17 cellular contexts compared by ENCODE assay signal in genomic region chr5:173304591-173304988, GRCh38. TPM values are rescaled to one million over a fixed set of nuclear protein-coding genes. Genes with fewer than 3 reads are reported as not detected.
A peak's percentile ranks its signal among the peaks of the same experiment; 100 is the strongest.
DNase-seq lines count a peak whose midpoint lies in the region; ATAC-seq and TF ChIP-seq lines count a peak whose summit lies in the region.
"Had no signal": no experiment of that assay in that cellular context is flagged by ENCODE, and none has a peak within 500 bp of the region (broad histone marks: within the 10 kb centered on the region; RNA-seq: fewer than 3 reads in every experiment).

No MANE protein-coding gene starts in this region.

- H3K36me3 ChIP-seq in PC-3 (ENCODE audit: low read depth, low read length) (no peaks in the 10 kb centered on the region), hepatocyte (replicated peaks; ENCODE audit: insufficient read depth, low read depth) (no peaks in the 10 kb centered on the region), neuronal stem cell (replicated peaks in 1 of 2; ENCODE audit: control insufficient read depth in 2 of 2, insufficient read depth in 2 of 2, low read length in 2 of 2) (no peaks in the 10 kb centered on the region), GM23248 (ENCODE audit: low read depth) (no peaks in the 10 kb centered on the region), vagina (no peaks in the 10 kb centered on the region)
- H3K36me3 ChIP-seq: BE2C had no signal

- DNase-seq in NCI-H748 (lab: John Stamatoyannopoulos, UW; ENCODE audit: unreplicated experiment) (peak; percentile 18), NCI-H748 treated with DMSO at 0.1 percent for 48 hours (lab: John Stamatoyannopoulos, UW) (no peak), PC-3 (peak; percentile 28), hepatocyte (ENCODE audit: low spot score) (peak; percentile 41), neuronal stem cell (ENCODE audit: low spot score) (no peak), GM23248 (no peak), vagina (ENCODE audit: extremely low spot score in 2 of 2) (no peak)
- DNase-seq: 8988T; BE2C; CD4-positive, CD25-positive, alpha-beta regulatory T cell; GDM1; NCI-H1930; NCI-H226; NCI-H526 had no signal

- TF ChIP-seq POLR2A in vagina (IDR thresholded peaks at IDR 0.05) = no peak

- no peak overlapping the region for H3K23ac ChIP-seq in neuronal stem cell (ENCODE audit: low read depth, low read length, poor library complexity)

- H3K18ac ChIP-seq in neuronal stem cell (ENCODE audit: low read length) = no peak overlapping the region

- CTCF ChIA-PET in PC-3 (lab: Charles Lee) = no interaction called here

- H3K79me2 ChIP-seq in PC-3 (ENCODE audit: low read length) = no peaks in the 10 kb centered on the region
- H3K79me2 ChIP-seq in hepatocyte = no peaks in the 10 kb centered on the region
- H3K79me2 ChIP-seq in GM23248 (ENCODE audit: insufficient read depth) = no peaks in the 10 kb centered on the region

- H3K4me1 ChIP-seq in PC-3 (ENCODE audit: insufficient read depth, low read length) (peaks cover 37% of the 10 kb centered on the region), hepatocyte (ENCODE audit: insufficient read depth) (peaks cover 17% of the 10 kb centered on the region), neuronal stem cell (ENCODE audit: control insufficient read depth in 2 of 2, insufficient read depth in 1 of 2, low read depth in 1 of 2, low read length in 2 of 2) (peaks cover 25 to 29% of the 10 kb centered on the region in 2 donors), GM23248 (ENCODE audit: insufficient read depth) (peaks cover 11% of the 10 kb centered on the region), vagina (no peaks in the 10 kb centered on the region)
- H3K4me1 ChIP-seq: BE2C had no signal

- no peak for TF ChIP-seq CTCF in PC-3 (conservative IDR thresholded peaks at IDR 0.05; ENCODE audit: low read depth, low read length)
- TF ChIP-seq CTCF in hepatocyte (IDR thresholded peaks at IDR 0.05; ENCODE audit: poor library complexity) = no peak
- no peak for TF ChIP-seq CTCF in vagina (IDR thresholded peaks at IDR 0.05)

- H3K9me2 ChIP-seq in PC-3 (replicated peaks; ENCODE audit: low read length) (no peaks in the 10 kb centered on the region), hepatocyte (replicated peaks; ENCODE audit: insufficient read depth) (no peaks in the 10 kb centered on the region), GM23248 (ENCODE audit: insufficient read depth) (no peaks in the 10 kb centered on the region)

- intact Hi-C loops in PC-3 (cut with micrococcal nuclease) (no loop called here), vagina (cut with DNase I) (no loop called here)

- WGBS in hepatocyte (ENCODE audit: low lambda C conversion rate, missing lambda C conversion rate) = 44% methylated on average over 10 of the region's 10 CpGs
- WGBS in neuronal stem cell (ENCODE audit: extremely low coverage in 2 of 2, insufficient read length in 2 of 2, insufficient replicate concordance in 1 of 2), 2 donors = no CpG with 5 or more reads among the region's 10 CpGs
- 80 to 89% methylated on average over 10 of the region's 10 CpGs for WGBS in GM23248 (ENCODE audit: low coverage in 1 of 2, low lambda C conversion rate in 2 of 2, missing lambda C conversion rate in 2 of 2), 2 experiments

- no peaks in the 10 kb centered on the region for H4K20me1 ChIP-seq in PC-3 (ENCODE audit: low read length)
- H4K20me1 ChIP-seq in hepatocyte (ENCODE audit: insufficient read depth, poor library complexity, severe bottlenecking) = no peaks in the 10 kb centered on the region
- no peaks in the 10 kb centered on the region for H4K20me1 ChIP-seq in GM23248 (ENCODE audit: insufficient read depth)

- H3K27ac ChIP-seq in PC-3 (ENCODE audit: low read length) (peak overlapping the region; percentile 71; the same call in 1 of the 2 replicates), hepatocyte (no peak overlapping the region), neuronal stem cell (replicated peaks; ENCODE audit: low read length) (no peak overlapping the region), GM23248 (no peak overlapping the region), vagina (no peak overlapping the region)
- H3K27ac ChIP-seq: SK-N-MC had no signal

- H2BK12ac ChIP-seq in neuronal stem cell (ENCODE audit: low read length) = no peak overlapping the region

- no peak overlapping the region for H4K91ac ChIP-seq in neuronal stem cell (ENCODE audit: low read depth, low read length, poor library complexity)

- H2AFZ ChIP-seq in PC-3 (ENCODE audit: low read length) (no peak overlapping the region), hepatocyte (no peak overlapping the region), neuronal stem cell (ENCODE audit: low read length) (peak overlapping the region; percentile 59), GM23248 (no peak overlapping the region)

- H4K8ac ChIP-seq in neuronal stem cell (ENCODE audit: low read depth, low read length) = no peak overlapping the region

- no peak overlapping the region for H2BK120ac ChIP-seq in neuronal stem cell (ENCODE audit: low read depth, low read length)

- no peak overlapping the region for H3K4ac ChIP-seq in neuronal stem cell (ENCODE audit: low read length)

- BruUV-seq in PC-3 (replicated peaks; lab: Mats Ljungman, UMichigan) = no TSS peak

- POLR2A ChIA-PET in PC-3 (lab: Charles Lee; ENCODE audit: unreplicated experiment) = no interaction called here

- H3K9me3 ChIP-seq in PC-3 (ENCODE audit: low read length) (no peaks in the 10 kb centered on the region), hepatocyte (ENCODE audit: low read depth) (no peaks in the 10 kb centered on the region), neuronal stem cell (replicated peaks in 1 of 2; ENCODE audit: control insufficient read depth in 2 of 2, insufficient read depth in 1 of 2, low read depth in 1 of 2, low read length in 2 of 2) (peaks cover 5 to 9% of the 10 kb centered on the region in 2 donors), GM23248 (ENCODE audit: low read depth) (no peaks in the 10 kb centered on the region), vagina (no peaks in the 10 kb centered on the region)

- H3F3A ChIP-seq in PC-3 (ENCODE audit: low read length, unreplicated experiment) = no peaks in the 10 kb centered on the region
- H3F3A ChIP-seq in GM23248 (ENCODE audit: insufficient read depth) = no peaks in the 10 kb centered on the region

- ATAC-seq in PC-3 (no peak), GM19452 (IDR thresholded peaks at IDR 0.05; ENCODE audit: unreplicated experiment) (no peak)

- in situ Hi-C loops in GM23248 (cut with MboI) = no loop called here

- H3K27me3 ChIP-seq in PC-3 (ENCODE audit: low read length) (no peaks in the 10 kb centered on the region), hepatocyte (no peaks in the 10 kb centered on the region), neuronal stem cell (ENCODE audit: control insufficient read depth in 3 of 3, insufficient read depth in 3 of 3, low read depth in 1 of 3, low read length in 3 of 3) (peaks cover 0 to 5% (median 0%) of the 10 kb centered on the region in 3 experiments), GM23248 (replicated peaks; ENCODE audit: insufficient read depth) (no peaks in the 10 kb centered on the region), vagina (no peaks in the 10 kb centered on the region)
- H3K27me3 ChIP-seq: BE2C had no signal

- H2AK5ac ChIP-seq in neuronal stem cell (ENCODE audit: low read depth, low read length) = no peak overlapping the region

- H3K9ac ChIP-seq in PC-3 (ENCODE audit: low read length) (no peak overlapping the region), neuronal stem cell (ENCODE audit: low read depth, low read length, poor library complexity) (no peak overlapping the region), GM23248 (no peak overlapping the region)

- H2BK15ac ChIP-seq in neuronal stem cell (ENCODE audit: low read length) = no peak overlapping the region

- H2BK5ac ChIP-seq in neuronal stem cell (ENCODE audit: low read length) = no peak overlapping the region

- H3K4me3 ChIP-seq in PC-3 (ENCODE audit: low read length) (0 out of 2 replicates have a peak overlapping the region, but pooled peaks have one; percentile 13), hepatocyte (no peak overlapping the region), neuronal stem cell (ENCODE audit: low read length in 2 of 2) (no peak overlapping the region), GM23248 (no peak overlapping the region), vagina (no peak overlapping the region)
- H3K4me3 ChIP-seq: SK-N-MC had no signal

- H3K14ac ChIP-seq in neuronal stem cell (ENCODE audit: low read length) = no peak overlapping the region

- no peaks in the 10 kb centered on the region for H3K79me1 ChIP-seq in neuronal stem cell (ENCODE audit: low read depth, low read length)

- H3K4me2 ChIP-seq in PC-3 (ENCODE audit: low read length) = peak overlapping the region; percentile 73
- peak overlapping the region; percentile 7 for H3K4me2 ChIP-seq in hepatocyte
- no peak overlapping the region for H3K4me2 ChIP-seq in neuronal stem cell (ENCODE audit: insufficient read depth, low read length, poor library complexity, severe bottlenecking)
- H3K4me2 ChIP-seq in GM23248 (ENCODE audit: unreplicated experiment) = no peak overlapping the region

RNA-seq across cellular contexts. Expression of gene STC2, which starts 23.6 kb away (rescaled TPM):
- 99.9 and 182 TPM in 2 replicates for total RNA-seq in PC-3 (2014; rRNA removed)
- total RNA-seq in hepatocyte = 26.6 and 28.6 TPM in 2 replicates
- 27.8 and 38.8 TPM in 2 replicates for polyA plus RNA-seq in hepatocyte
- polyA plus RNA-seq in neuronal stem cell (2013, experiment 1 of 2) = 5.7 TPM
- polyA plus RNA-seq in neuronal stem cell (2013, experiment 2 of 2) = 6.0 TPM
- total RNA-seq in GM23248 (2014; rRNA removed; shearing (Covaris generic)) = 281 and 330 TPM in 2 replicates
- polyA plus RNA-seq in GM23248 (2016; fragmentation: Nextera tagmentation; extraction: Ambion mirVana) = 173 and 184 TPM in 2 replicates
- 2.9 TPM for total RNA-seq in vagina
- total RNA-seq: CD4-positive, CD25-positive, alpha-beta regulatory T cell; OCI-LY7 had no signal
- polyA plus RNA-seq: CD4-positive, CD25-positive, alpha-beta regulatory T cell had no signal

Comparison
In these comparisons a context has a peak if more than half of its experiments do, and no peak if none do; other contexts are left out.
1. DNase-seq: peak in NCI-H748 (single experiment), PC-3 (single experiment) and hepatocyte (single experiment); none in NCI-H748 treated with DMSO at 0.1 percent for 48 hours (single experiment), neuronal stem cell (single experiment), GM23248 (single experiment) and vagina (0 of 2).
2. H3K4me2 ChIP-seq: peak in PC-3 (single experiment) and hepatocyte (single experiment); none in neuronal stem cell (single experiment) and GM23248 (single experiment).